ENCODE assay signal across 16 cellular contexts in the genomic region with DNA sequence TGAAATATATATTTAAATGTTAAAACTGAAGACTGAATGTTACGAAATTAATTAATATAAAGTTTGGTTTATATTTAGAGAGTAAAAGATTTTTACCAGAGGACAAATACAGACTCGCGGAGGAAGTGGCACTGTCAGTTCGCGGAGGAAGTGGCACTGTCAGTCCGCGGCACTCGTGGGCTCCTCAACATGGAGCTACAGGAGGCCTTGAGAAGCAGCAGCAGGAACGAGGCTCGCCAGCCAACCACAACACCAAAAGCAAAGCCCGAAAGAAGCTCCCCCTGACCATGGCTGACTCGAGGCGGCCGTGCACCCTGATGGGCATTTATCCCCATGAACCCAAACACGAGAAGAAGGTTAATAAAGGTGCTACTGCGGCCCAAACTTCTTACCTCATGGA.
DNase-seq lines count a peak whose midpoint lies in the region; ATAC-seq, FAIRE-seq and TF ChIP-seq lines count a peak whose summit lies in the region.
"Had no signal": no experiment of that assay in that cellular context is flagged by ENCODE, and none has a peak within 500 bp of the region (broad histone marks: within the 10 kb centered on the region; RNA-seq: fewer than 3 reads in every experiment).

No MANE protein-coding gene starts in this region.

- no peak overlapping the region for H3K23ac ChIP-seq in IMR-90 (ENCODE audit: low read depth, low read length)

- CTCF ChIA-PET in IMR-90 (lab: Yijun Ruan, JAX) (no interaction called here), PC-9 (lab: Charles Lee) (no interaction called here)

- H2AFZ ChIP-seq in IMR-90 (replicated peaks; ENCODE audit: low read length, poor library complexity) (peak overlapping the region; percentile 14), PC-9 (no peak overlapping the region)
- H2AFZ ChIP-seq: GM23338 had no signal

- BruUV-seq in IMR-90 (replicated peaks; lab: Mats Ljungman, UMichigan) (no TSS peak), PC-9 (replicated peaks; lab: Mats Ljungman, UMichigan) (TSS peak; percentile 76)

- H3K36me3 ChIP-seq in IMR-90 (ENCODE audit: control insufficient read depth, insufficient read depth, low read length) (no peaks in the 10 kb centered on the region), PC-9 (ENCODE audit: low read depth) (no peaks in the 10 kb centered on the region)
- H3K36me3 ChIP-seq: BE2C had no signal

- H3K4me1 ChIP-seq in IMR-90 (ENCODE audit: control insufficient read depth, insufficient read depth, low read length) = no peaks in the 10 kb centered on the region
- H3K4me1 ChIP-seq in PC-9 (replicated peaks; ENCODE audit: insufficient read depth) = no peaks in the 10 kb centered on the region
- H3K4me1 ChIP-seq: A549, BE2C had no signal

- no peak for TF ChIP-seq RAD21 in IMR-90 (IDR thresholded peaks at IDR 0.05; ENCODE audit: low read length)

- no peak overlapping the region for H4K8ac ChIP-seq in IMR-90 (ENCODE audit: low read depth in 2 of 2, low read length in 2 of 2)

- no peak overlapping the region for H2AK5ac ChIP-seq in IMR-90 (ENCODE audit: low read depth, low read length)

- no peak overlapping the region for H2AK9ac ChIP-seq in IMR-90 (replicated peaks; ENCODE audit: low read depth, low read length, poor library complexity)

- no peak overlapping the region for H3K18ac ChIP-seq in IMR-90 (ENCODE audit: low read depth, low read length)

- H3K27me3 ChIP-seq in IMR-90 (ENCODE audit: control insufficient read depth, insufficient read depth, low read length) = no peaks in the 10 kb centered on the region
- H3K27me3 ChIP-seq in PC-9 (ENCODE audit: insufficient read depth, low read depth) = no peaks in the 10 kb centered on the region
- H3K27me3 ChIP-seq: BE2C had no signal

- ATAC-seq in IMR-90 (ENCODE audit: low read depth) (no peak), GM21619 (IDR thresholded peaks at IDR 0.05; ENCODE audit: unreplicated experiment) (no peak)
- ATAC-seq: A549; CD8-positive, alpha-beta T cell; GM23338 had no signal

- H4K20me1 ChIP-seq in IMR-90 (ENCODE audit: insufficient read depth, low read length) = no peaks in the 10 kb centered on the region
- no peaks in the 10 kb centered on the region for H4K20me1 ChIP-seq in PC-9 (ENCODE audit: insufficient read depth)

- FAIRE-seq in frontal cortex (lab: Jason Lieb, UNC) = no peak
- FAIRE-seq: A549, D721Med had no signal

- no peak overlapping the region for H2BK20ac ChIP-seq in IMR-90 (ENCODE audit: low read depth, low read length)

- no peak overlapping the region for H3K14ac ChIP-seq in IMR-90 (replicated peaks; ENCODE audit: low read depth, low read length)

- no peak overlapping the region for H2BK15ac ChIP-seq in IMR-90 (ENCODE audit: low read depth, low read length)

- in situ Hi-C loops in IMR-90 (cut with MboI; ENCODE audit: low sequenced_read_pairs) = no loop called here

- intact Hi-C loops in IMR-90 (cut with micrococcal nuclease) = no loop called here
- intact Hi-C loops in PC-9 (cut with micrococcal nuclease; ENCODE audit: unreplicated experiment) = no loop called here

- H3K4me2 ChIP-seq in IMR-90 (ENCODE audit: low read depth, low read length) = no peak overlapping the region
- no peak overlapping the region for H3K4me2 ChIP-seq in PC-9
- H3K4me2 ChIP-seq: A549, GM23338 had no signal

- DNase-seq in IMR-90 (no peak), NCI-H2227 (lab: John Stamatoyannopoulos, UW; ENCODE audit: unreplicated experiment) (peak; percentile 41), PC-9 (peak in 1 of 2 experiments; percentile 2), islet precursor cell (no peak), frontal cortex (ENCODE audit: low spot score in 2 of 2) (no peak)
- DNase-seq: BE2C; CD8-positive, alpha-beta T cell; COR-L47; DMS153; DND-41; H9 had no signal

- no peaks in the 10 kb centered on the region for H3K9me2 ChIP-seq in PC-9 (ENCODE audit: insufficient read depth)

- H3K9ac ChIP-seq in IMR-90 (ENCODE audit: low read depth, low read length) = no peak overlapping the region

- H3K27ac ChIP-seq in IMR-90 (ENCODE audit: insufficient read depth, low read length) = no peak overlapping the region
- H3K27ac ChIP-seq in PC-9 = no peak overlapping the region
- H3K27ac ChIP-seq: A549, C4-2B had no signal

- no peak for TF ChIP-seq CTCF in IMR-90 (conservative IDR thresholded peaks at IDR 0.05; ENCODE audit: low read depth, low read length)
- TF ChIP-seq CTCF in PC-9 (conservative IDR thresholded peaks at IDR 0.05) = no peak

- no peaks in the 10 kb centered on the region for H3K79me1 ChIP-seq in IMR-90 (ENCODE audit: low read depth in 1 of 2, low read length in 2 of 2)

- H4K91ac ChIP-seq in IMR-90 (ENCODE audit: insufficient read depth, low read depth, low read length) = no peak overlapping the region

- peaks cover 15% of the 10 kb centered on the region; the same call in 1 of the 2 replicates for H3K9me3 ChIP-seq in IMR-90 (ENCODE audit: control insufficient read depth, insufficient read depth, low read length)
- no peaks in the 10 kb centered on the region for H3K9me3 ChIP-seq in PC-9 (ENCODE audit: insufficient read depth, low read depth)
- H3K9me3 ChIP-seq: A549, BE2C had no signal

- H3F3A ChIP-seq in PC-9 (ENCODE audit: insufficient read depth, low read depth) = no peaks in the 10 kb centered on the region

- no peaks in the 10 kb centered on the region for H3K79me2 ChIP-seq in PC-9 (ENCODE audit: low read depth)

- dilution Hi-C loops in IMR-90 (cut with HindIII; ENCODE audit: low sequenced_read_pairs, unreplicated experiment) = no loop called here

- no peak overlapping the region for H3K4ac ChIP-seq in IMR-90 (ENCODE audit: low read depth, low read length)

- no peaks in the 10 kb centered on the region for H3K9me1 ChIP-seq in IMR-90 (ENCODE audit: insufficient read depth, low read length)

- POLR2A ChIA-PET in IMR-90 (lab: Charles Lee; ENCODE audit: unreplicated experiment) (no interaction called here), PC-9 (lab: Charles Lee; ENCODE audit: unreplicated experiment) (no interaction called here)

- H4K5ac ChIP-seq in IMR-90 (ENCODE audit: low read depth, low read length) = no peak overlapping the region

- H2BK120ac ChIP-seq in IMR-90 (ENCODE audit: low read depth, low read length) = no peak overlapping the region

- H3K4me3 ChIP-seq in IMR-90 (ENCODE audit: insufficient read depth, low read depth, low read length) (no peak overlapping the region), PC-9 (no peak overlapping the region)
- H3K4me3 ChIP-seq: A549, GM23338 had no signal

- no peak overlapping the region for H2BK5ac ChIP-seq in IMR-90 (ENCODE audit: low read depth, low read length, poor library complexity, severe bottlenecking)

- WGBS in IMR-90 (ENCODE audit: extremely low coverage in 2 of 2, insufficient read length in 1 of 2), 2 experiments = no CpG with 5 or more reads among the region's 16 CpGs

- no peak overlapping the region for H3K56ac ChIP-seq in IMR-90 (ENCODE audit: extremely low read depth, insufficient read depth, low read length)

- TF ChIP-seq POLR2A in IMR-90 (IDR thresholded peaks at IDR 0.05; ENCODE audit: low read depth, low read length) = no peak

TF ChIP-seq in IMR-90, 13 proteins besides CTCF, POLR2A, EP300 and RAD21:
- TF ChIP-seq BHLHE40 (IDR thresholded peaks at IDR 0.05; ENCODE audit: low read depth, low read length) = no peak
- TF ChIP-seq MXI1 (IDR thresholded peaks at IDR 0.05; ENCODE audit: borderline replicate concordance, low read depth, low read length) = no peak
